ENCODE assay signal across 1 cellular context in the genomic region with DNA sequence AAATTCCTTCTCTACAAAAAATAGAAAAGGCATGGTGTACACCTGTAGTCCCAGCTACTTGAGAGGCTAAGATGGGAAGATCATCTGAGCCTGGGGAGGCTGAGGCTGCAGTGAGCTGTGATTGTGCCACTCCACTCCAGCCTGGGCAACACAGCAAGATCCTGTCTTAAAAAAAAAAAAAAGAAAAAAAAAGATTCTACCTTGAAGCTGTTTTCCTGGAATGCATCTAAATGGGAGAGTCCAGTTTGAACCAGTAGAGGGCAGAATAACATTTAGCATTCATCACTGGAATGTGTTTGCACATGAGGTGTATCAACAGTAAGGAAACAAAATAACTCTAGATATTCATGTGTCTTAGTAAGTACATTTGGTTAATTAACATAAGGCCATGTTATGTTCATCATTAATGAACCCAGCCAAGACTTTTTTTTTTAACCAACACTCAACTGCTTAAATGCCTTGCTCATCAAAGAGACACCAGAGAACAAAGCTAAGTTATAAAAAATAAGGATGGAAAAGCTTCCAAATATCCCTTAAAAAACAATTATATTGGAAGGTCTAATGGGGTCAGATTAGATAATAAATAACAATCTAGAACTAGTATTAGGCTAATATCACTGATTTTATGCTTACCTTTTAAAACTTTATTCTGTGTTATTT.
TF ChIP-seq lines count a peak whose summit lies in the region.

No MANE protein-coding gene starts in this region.

TF ChIP-seq in IMR-90, 13 proteins besides CTCF, POLR2A, EP300 and RAD21:
- TF ChIP-seq SMC3 (IDR thresholded peaks at IDR 0.05; ENCODE audit: low read depth, low read length), result peak; percentile 78
- no peak for TF ChIP-seq CHD1 (IDR thresholded peaks at IDR 0.05; ENCODE audit: low read depth, low read length)
